ENCODE assay signal across 8 cellular contexts in the genomic region with DNA sequence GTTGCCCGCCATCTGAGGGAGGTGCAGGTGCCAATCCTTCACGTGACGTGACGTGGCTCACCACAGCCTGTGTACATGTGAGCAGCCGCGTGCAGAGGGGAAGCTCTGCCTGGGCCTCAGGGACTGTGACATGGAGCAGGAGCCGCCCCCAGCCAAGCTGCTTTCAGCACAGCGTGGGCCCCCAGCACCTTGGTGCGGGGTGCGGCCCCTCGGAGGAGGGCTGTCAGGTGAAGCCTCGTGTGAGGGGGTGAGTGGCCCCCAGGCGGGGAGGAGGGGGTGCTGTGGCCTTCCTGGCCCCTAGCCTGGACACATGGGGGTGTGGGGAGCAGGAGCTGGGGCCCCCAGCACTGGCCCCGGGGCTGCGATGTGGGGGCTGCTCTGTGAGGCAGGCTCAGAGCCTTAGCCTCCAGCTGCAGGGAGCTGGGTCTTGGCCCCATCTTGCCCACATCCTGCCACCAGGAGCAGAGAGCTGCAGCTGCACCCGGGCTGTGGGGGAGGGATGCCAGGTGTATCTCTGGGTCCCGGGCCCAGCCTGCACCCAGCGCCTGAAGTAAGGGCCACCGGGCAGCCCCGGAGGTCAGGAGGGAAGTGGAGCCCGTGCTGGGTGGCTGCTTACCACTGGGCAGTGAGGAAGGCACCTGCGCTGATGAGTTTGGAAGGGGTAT. TPM values are rescaled to one million over a fixed set of nuclear protein-coding genes. Genes with fewer than 3 reads are reported as not detected.
DNase-seq lines count a peak whose midpoint lies in the region; ATAC-seq and TF ChIP-seq lines count a peak whose summit lies in the region.

Gene ADORA2A, plus strand, starts transcription at position 100 of the 665 bp plus-strand sequence. CDS start 5,806 bp downstream, outside the sequence.

- DNase-seq in activated CD4-positive, CD25-positive, alpha-beta regulatory T cell treated with anti-CD3 and anti-CD28 coated beads, Interleukin-2, amount 50 U/mL, for 16 hours (ENCODE audit: low read depth, low spot score): peak; percentile 69
- DNase-seq in dermis blood vessel endothelial cell (no peak), NCI-H226 (no peak), HPDE6-E6E7 (ENCODE audit: extremely low spot score) (no peak), kidney glomerular epithelial cell (lab: John Stamatoyannopoulos, UW) (no peak)
- peak; percentile 85 for DNase-seq in stimulated activated CD4-positive, alpha-beta T cell treated with anti-CD3 and anti-CD28 coated beads, Interleukin-4, amount 100 ng/mL, for 24 hours

- TF ChIP-seq POLR2A in GM18505 (IDR thresholded peaks at IDR 0.05; ENCODE audit: borderline replicate concordance, extremely low read depth, insufficient read depth, insufficient read length): peak; percentile 25

- ATAC-seq in GM18505 (IDR thresholded peaks at IDR 0.05; ENCODE audit: unreplicated experiment) (peak; percentile 49), HG02852 (IDR thresholded peaks at IDR 0.05; ENCODE audit: unreplicated experiment) (peak; percentile 53)

RNA-seq across cellular contexts. Expression of gene ADORA2A, which starts in this region (rescaled TPM):
- 11.4 and 16.2 TPM in 2 replicates for total RNA-seq in dermis blood vessel endothelial cell

Comparison
In these comparisons a context has a peak if more than half of its experiments do, and no peak if none do; other contexts are left out.
1. DNase-seq: peak in activated CD4-positive, CD25-positive, alpha-beta regulatory T cell treated with anti-CD3 and anti-CD28 coated beads, Interleukin-2, amount 50 U/mL, for 16 hours (single experiment) and stimulated activated CD4-positive, alpha-beta T cell treated with anti-CD3 and anti-CD28 coated beads, Interleukin-4, amount 100 ng/mL, for 24 hours (single experiment); none in dermis blood vessel endothelial cell (single experiment), NCI-H226 (single experiment), HPDE6-E6E7 (single experiment) and kidney glomerular epithelial cell (single experiment).